2 cellular contexts compared by ENCODE assay signal in the genomic region with DNA sequence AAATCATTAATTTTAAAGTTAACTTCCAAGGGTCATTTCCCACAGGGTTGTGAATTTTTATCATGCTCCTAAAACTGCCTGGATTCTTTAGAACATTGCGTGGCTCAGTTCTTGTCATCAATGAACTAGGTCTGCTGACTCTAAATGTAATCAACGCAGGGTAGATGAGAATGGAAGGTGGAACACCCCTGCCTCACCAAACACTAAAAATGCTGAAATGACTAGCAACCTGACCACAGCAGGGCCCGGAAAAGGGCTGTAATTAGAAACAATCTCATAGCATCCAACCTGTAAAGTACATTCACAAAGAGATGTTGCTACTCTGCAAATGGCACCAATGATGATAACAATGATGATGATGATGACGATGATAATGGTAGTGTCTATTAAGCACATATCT.
TF ChIP-seq lines count a peak whose summit lies in the region.

No MANE protein-coding gene starts in this region.

TF ChIP-seq in GM12878, 131 proteins besides CTCF, POLR2A, EP300 and RAD21:
- TF ChIP-seq, protein P1, sequence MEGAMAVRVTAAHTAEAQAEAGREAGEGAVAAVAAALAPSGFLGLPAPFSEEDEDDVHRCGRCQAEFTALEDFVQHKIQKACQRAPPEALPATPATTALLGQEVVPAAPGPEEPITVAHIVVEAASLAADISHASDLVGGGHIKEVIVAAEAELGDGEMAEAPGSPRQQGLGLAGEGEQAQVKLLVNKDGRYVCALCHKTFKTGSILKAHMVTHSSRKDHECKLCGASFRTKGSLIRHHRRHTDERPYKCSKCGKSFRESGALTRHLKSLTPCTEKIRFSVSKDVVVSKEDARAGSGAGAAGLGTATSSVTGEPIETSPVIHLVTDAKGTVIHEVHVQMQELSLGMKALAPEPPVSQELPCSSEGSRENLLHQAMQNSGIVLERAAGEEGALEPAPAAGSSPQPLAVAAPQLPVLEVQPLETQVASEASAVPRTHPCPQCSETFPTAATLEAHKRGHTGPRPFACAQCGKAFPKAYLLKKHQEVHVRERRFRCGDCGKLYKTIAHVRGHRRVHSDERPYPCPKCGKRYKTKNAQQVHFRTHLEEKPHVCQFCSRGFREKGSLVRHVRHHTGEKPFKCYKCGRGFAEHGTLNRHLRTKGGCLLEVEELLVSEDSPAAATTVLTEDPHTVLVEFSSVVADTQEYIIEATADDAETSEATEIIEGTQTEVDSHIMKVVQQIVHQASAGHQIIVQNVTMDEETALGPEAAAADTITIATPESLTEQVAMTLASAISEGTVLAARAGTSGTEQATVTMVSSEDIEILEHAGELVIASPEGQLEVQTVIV (IDR thresholded peaks at IDR 0.05; ENCODE audit: borderline replicate concordance, partially characterized antibody) = no peak
- peak; percentile 78; the same call in 1 of the 2 replicates for TF ChIP-seq CBX5 (IDR thresholded peaks at IDR 0.05; ENCODE audit: low read depth)
- TF ChIP-seq JUNB (IDR thresholded peaks at IDR 0.05) = peak; percentile 71
- 0 out of 4 replicates have a peak, but pooled peaks of 1 of the 2 experiments have one; percentile 23 for TF ChIP-seq ETV6 (conservative IDR thresholded peaks at IDR 0.05 in 1 of 2, IDR thresholded peaks at IDR 0.05 in 1 of 2; ENCODE audit: borderline replicate concordance in 1 of 2, low read depth in 1 of 2)
- peak; percentile 44; the same call in 1 of the 2 replicates for TF ChIP-seq NFIC (IDR thresholded peaks at IDR 0.05; ENCODE audit: low read depth, low read length)
- TF ChIP-seq BCL11A (IDR thresholded peaks at IDR 0.05; ENCODE audit: low read depth, low read length) = 0 out of 2 replicates have a peak, but pooled peaks have one; percentile 32
- TF ChIP-seq, protein P2, sequence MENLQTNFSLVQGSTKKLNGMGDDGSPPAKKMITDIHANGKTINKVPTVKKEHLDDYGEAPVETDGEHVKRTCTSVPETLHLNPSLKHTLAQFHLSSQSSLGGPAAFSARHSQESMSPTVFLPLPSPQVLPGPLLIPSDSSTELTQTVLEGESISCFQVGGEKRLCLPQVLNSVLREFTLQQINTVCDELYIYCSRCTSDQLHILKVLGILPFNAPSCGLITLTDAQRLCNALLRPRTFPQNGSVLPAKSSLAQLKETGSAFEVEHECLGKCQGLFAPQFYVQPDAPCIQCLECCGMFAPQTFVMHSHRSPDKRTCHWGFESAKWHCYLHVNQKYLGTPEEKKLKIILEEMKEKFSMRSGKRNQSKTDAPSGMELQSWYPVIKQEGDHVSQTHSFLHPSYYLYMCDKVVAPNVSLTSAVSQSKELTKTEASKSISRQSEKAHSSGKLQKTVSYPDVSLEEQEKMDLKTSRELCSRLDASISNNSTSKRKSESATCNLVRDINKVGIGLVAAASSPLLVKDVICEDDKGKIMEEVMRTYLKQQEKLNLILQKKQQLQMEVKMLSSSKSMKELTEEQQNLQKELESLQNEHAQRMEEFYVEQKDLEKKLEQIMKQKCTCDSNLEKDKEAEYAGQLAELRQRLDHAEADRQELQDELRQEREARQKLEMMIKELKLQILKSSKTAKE (IDR thresholded peaks at IDR 0.05; ENCODE audit: low read depth, poor library complexity, severe bottlenecking) = no peak
- TF ChIP-seq STAT1 (conservative IDR thresholded peaks at IDR 0.05) = no peak
- TF ChIP-seq IRF4 (IDR thresholded peaks at IDR 0.05; ENCODE audit: low read depth, low read length) = peak; percentile 71; the same call in 1 of the 2 replicates
- TF ChIP-seq CREM (IDR thresholded peaks at IDR 0.05; ENCODE audit: low read depth) = 0 out of 2 replicates have a peak, but pooled peaks have one; percentile 16
- 0 out of 2 replicates have a peak, but pooled peaks have one; percentile 44 for TF ChIP-seq FOXM1 (IDR thresholded peaks at IDR 0.05; ENCODE audit: low read depth, low read length)
- TF ChIP-seq, protein P3, sequence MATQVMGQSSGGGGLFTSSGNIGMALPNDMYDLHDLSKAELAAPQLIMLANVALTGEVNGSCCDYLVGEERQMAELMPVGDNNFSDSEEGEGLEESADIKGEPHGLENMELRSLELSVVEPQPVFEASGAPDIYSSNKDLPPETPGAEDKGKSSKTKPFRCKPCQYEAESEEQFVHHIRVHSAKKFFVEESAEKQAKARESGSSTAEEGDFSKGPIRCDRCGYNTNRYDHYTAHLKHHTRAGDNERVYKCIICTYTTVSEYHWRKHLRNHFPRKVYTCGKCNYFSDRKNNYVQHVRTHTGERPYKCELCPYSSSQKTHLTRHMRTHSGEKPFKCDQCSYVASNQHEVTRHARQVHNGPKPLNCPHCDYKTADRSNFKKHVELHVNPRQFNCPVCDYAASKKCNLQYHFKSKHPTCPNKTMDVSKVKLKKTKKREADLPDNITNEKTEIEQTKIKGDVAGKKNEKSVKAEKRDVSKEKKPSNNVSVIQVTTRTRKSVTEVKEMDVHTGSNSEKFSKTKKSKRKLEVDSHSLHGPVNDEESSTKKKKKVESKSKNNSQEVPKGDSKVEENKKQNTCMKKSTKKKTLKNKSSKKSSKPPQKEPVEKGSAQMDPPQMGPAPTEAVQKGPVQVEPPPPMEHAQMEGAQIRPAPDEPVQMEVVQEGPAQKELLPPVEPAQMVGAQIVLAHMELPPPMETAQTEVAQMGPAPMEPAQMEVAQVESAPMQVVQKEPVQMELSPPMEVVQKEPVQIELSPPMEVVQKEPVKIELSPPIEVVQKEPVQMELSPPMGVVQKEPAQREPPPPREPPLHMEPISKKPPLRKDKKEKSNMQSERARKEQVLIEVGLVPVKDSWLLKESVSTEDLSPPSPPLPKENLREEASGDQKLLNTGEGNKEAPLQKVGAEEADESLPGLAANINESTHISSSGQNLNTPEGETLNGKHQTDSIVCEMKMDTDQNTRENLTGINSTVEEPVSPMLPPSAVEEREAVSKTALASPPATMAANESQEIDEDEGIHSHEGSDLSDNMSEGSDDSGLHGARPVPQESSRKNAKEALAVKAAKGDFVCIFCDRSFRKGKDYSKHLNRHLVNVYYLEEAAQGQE (IDR thresholded peaks at IDR 0.05; ENCODE audit: low read depth, low read length) = no peak
- 0 out of 2 replicates have a peak, but pooled peaks have one; percentile 17 for TF ChIP-seq EED (IDR thresholded peaks at IDR 0.05; ENCODE audit: low read depth)
- peak; percentile 57; the same call in 1 of the 2 replicates for TF ChIP-seq MEF2A (IDR thresholded peaks at IDR 0.05; ENCODE audit: insufficient read depth, low read depth, low read length)
- peak; percentile 84 for TF ChIP-seq RUNX3 (IDR thresholded peaks at IDR 0.05; ENCODE audit: low read length)

TF ChIP-seq in SK-N-SH treated with all-trans-retinoic acid at 6 μM for 48 hours, 23 proteins besides CTCF, POLR2A, EP300 and RAD21 (continued from another document):
- TF ChIP-seq, protein P4, sequence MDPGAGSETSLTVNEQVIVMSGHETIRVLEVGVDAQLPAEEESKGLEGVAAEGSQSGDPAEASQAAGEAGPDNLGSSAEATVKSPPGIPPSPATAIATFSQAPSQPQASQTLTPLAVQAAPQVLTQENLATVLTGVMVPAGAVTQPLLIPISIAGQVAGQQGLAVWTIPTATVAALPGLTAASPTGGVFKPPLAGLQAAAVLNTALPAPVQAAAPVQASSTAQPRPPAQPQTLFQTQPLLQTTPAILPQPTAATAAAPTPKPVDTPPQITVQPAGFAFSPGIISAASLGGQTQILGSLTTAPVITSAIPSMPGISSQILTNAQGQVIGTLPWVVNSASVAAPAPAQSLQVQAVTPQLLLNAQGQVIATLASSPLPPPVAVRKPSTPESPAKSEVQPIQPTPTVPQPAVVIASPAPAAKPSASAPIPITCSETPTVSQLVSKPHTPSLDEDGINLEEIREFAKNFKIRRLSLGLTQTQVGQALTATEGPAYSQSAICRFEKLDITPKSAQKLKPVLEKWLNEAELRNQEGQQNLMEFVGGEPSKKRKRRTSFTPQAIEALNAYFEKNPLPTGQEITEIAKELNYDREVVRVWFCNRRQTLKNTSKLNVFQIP (CRISPR knock-in tag; IDR thresholded peaks at IDR 0.05; ENCODE audit: borderline replicate concordance, low read depth) = no peak
- TF ChIP-seq ISL1 (CRISPR knock-in tag; IDR thresholded peaks at IDR 0.05) (no peak), SNAI2 (CRISPR knock-in tag; IDR thresholded peaks at IDR 0.05) (no peak), ZC3H10 (CRISPR knock-in tag; IDR thresholded peaks at IDR 0.05) (no peak), ARNTL (CRISPR knock-in tag; IDR thresholded peaks at IDR 0.05; ENCODE audit: borderline replicate concordance, low read depth) (no peak), PPARA (CRISPR knock-in tag; IDR thresholded peaks at IDR 0.05; ENCODE audit: borderline replicate concordance) (no peak), RARB (CRISPR knock-in tag; IDR thresholded peaks at IDR 0.05) (no peak), CSDC2 (CRISPR knock-in tag; IDR thresholded peaks at IDR 0.05) (no peak)
- TF ChIP-seq, protein P5, sequence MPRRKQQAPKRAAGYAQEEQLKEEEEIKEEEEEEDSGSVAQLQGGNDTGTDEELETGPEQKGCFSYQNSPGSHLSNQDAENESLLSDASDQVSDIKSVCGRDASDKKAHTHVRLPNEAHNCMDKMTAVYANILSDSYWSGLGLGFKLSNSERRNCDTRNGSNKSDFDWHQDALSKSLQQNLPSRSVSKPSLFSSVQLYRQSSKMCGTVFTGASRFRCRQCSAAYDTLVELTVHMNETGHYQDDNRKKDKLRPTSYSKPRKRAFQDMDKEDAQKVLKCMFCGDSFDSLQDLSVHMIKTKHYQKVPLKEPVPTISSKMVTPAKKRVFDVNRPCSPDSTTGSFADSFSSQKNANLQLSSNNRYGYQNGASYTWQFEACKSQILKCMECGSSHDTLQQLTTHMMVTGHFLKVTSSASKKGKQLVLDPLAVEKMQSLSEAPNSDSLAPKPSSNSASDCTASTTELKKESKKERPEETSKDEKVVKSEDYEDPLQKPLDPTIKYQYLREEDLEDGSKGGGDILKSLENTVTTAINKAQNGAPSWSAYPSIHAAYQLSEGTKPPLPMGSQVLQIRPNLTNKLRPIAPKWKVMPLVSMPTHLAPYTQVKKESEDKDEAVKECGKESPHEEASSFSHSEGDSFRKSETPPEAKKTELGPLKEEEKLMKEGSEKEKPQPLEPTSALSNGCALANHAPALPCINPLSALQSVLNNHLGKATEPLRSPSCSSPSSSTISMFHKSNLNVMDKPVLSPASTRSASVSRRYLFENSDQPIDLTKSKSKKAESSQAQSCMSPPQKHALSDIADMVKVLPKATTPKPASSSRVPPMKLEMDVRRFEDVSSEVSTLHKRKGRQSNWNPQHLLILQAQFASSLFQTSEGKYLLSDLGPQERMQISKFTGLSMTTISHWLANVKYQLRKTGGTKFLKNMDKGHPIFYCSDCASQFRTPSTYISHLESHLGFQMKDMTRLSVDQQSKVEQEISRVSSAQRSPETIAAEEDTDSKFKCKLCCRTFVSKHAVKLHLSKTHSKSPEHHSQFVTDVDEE (CRISPR knock-in tag; IDR thresholded peaks at IDR 0.05) = no peak
